ENCODE assay signal across 1 cellular context in the genomic region with DNA sequence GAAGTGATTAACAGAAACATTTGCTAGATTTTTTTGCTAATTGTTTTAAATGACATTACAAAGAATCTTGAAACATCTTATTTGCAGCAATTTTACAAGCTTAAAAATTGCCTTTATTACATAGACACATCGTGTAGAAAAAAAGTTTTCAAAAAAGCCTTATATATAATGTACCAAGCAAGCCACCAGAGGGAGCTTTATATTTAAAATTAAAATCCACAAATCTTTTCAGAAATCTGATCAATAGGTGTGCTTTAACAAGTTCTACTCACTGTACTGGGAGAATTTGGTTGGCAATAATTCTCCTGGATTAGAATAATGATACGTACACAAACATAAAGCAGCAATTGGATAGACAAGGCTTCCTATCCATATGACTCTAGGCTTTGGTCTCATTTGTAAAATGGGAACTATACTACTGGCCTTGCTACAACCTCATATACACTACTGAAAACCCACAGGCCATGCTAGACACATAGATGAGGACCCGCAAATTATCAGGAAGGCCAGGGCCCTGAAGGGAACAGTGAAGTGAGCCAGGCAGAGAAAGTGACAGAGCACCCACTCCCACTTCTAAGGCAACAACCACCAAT.
TF ChIP-seq lines count a peak whose summit lies in the region.

No MANE protein-coding gene starts in this region.

TF ChIP-seq in SK-N-SH, 30 proteins besides CTCF, POLR2A, EP300 and RAD21 (continued from another document):
- TF ChIP-seq USF1 (IDR thresholded peaks at IDR 0.05; ENCODE audit: borderline replicate concordance, low read depth) (no peak), EZH2phosphoT487 (IDR thresholded peaks at IDR 0.05; ENCODE audit: borderline replicate concordance, low read depth) (no peak)
